In the genomic region with DNA sequence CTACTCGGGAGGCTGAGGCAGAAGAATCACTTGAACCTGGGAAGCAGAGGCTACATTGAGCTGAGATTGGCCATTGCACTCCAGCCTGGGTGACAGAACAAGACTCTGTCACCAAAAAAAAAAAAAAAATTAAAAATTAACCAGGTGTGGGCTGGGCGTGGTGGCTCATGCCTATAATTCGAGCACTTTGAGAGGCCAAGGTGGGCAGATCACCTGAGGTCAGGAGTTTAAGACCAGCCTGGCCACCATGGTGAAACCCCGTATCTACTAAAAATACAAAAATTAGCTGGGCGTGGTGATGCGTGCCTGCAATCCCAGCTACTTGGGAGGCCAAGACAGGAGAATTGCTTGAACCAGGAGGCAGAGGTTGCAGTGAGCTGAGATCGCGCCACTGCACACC, we compare ENCODE assay signal across 9 cellular contexts. TPM values are rescaled to one million over a fixed set of nuclear protein-coding genes. Genes with fewer than 3 reads are reported as not detected.
DNase-seq lines count a peak whose midpoint lies in the region; ATAC-seq, FAIRE-seq and TF ChIP-seq lines count a peak whose summit lies in the region.
"Not testable (repeated sequence)": the region's sequence is repeated elsewhere in the genome, so short reads cannot be mapped to it uniquely, and the experiment has no call there.
"Had no signal": no experiment of that assay in that cellular context is flagged by ENCODE, and none has a peak within 500 bp of the region (broad histone marks: within the 10 kb centered on the region; RNA-seq: fewer than 3 reads in every experiment).

No MANE protein-coding gene starts in this region.

- H3K4me2 ChIP-seq in BLaER1 treated with 17β-estradiol and CSF1 and Interleukin-3, amounts not matched to agents 10 nM and 100 nM = peak overlapping the region; percentile 96 to 100 (median 100); a peak in 21 of 22 replicates
- peak overlapping the region; percentile 96 for H3K4me2 ChIP-seq in HepG2 (ENCODE audit: low read depth, low read length)

- POLR2A ChIA-PET in HepG2 (lab: Yijun Ruan, JAX) = interaction anchor here (0.6 to 5.8 kb wide), 23 partner anchors 7 to 234 kb away, joined by 3 to 139 read pairs (median 6); a partner anchor contains a TSS

- CTCF ChIA-PET in HepG2 (lab: Yijun Ruan, JAX; ENCODE audit: low intra/inter-chr PET ratio, low total read pairs) = not testable (repeated sequence)

- H3K79me2 ChIP-seq in HepG2 (ENCODE audit: insufficient read depth, low read length) = peaks cover 26% of the 10 kb centered on the region

- TSS peak; percentile 30 for BruUV-seq in HepG2 (replicated peaks; lab: Mats Ljungman, UMichigan)

- H2AFZ ChIP-seq in HepG2 (ENCODE audit: low read length) = not testable (repeated sequence)

- not testable (repeated sequence) for TF ChIP-seq POLR2A in HepG2 (IDR thresholded peaks at IDR 0.05; ENCODE audit: insufficient read depth in 1 of 2, low read depth in 2 of 2, low read length in 2 of 2); gastrocnemius medialis (IDR thresholded peaks at IDR 0.05)

- H3K4me1 Mint-ChIP-seq in dendritic cell treated with granulocyte-macrophage colony-stimulating factor and Interleukin-4, amounts not matched to agents 40 ng/mL and 50 ng/mL, for 4 days (ENCODE audit: low read depth) = peaks cover 74% of the 10 kb centered on the region
- H3K4me1 Mint-ChIP-seq in neural crest cell = peaks cover 14% of the 10 kb centered on the region
- not testable (repeated sequence) for H3K4me1 Mint-ChIP-seq in type B pancreatic cell (ENCODE audit: unreplicated experiment)

- H3K27ac ChIP-seq in BLaER1 treated with 17β-estradiol and CSF1 and Interleukin-3, amounts not matched to agents 10 nM and 100 nM = peak overlapping the region in 1 of 11 experiments; percentile 78; a peak in 3 of 22 replicates
- H3K27ac ChIP-seq in HL-60 (replicated peaks) = peak overlapping the region; percentile 85
- peak overlapping the region; percentile 96 for H3K27ac ChIP-seq in HepG2 (ENCODE audit: extremely low read length, insufficient read depth, low read length)
- H3K27ac ChIP-seq in gastrocnemius medialis = peak overlapping the region; percentile 98 to 100 (median 98)

- H3K9ac ChIP-seq in BLaER1 treated with 17β-estradiol and CSF1 and Interleukin-3, amounts not matched to agents 10 nM and 100 nM = peak overlapping the region in 7 of 11 experiments; percentile 16 to 88 (median 46); a peak in 11 of 22 replicates
- peak overlapping the region; percentile 90 for H3K9ac ChIP-seq in HepG2 (ENCODE audit: insufficient read depth, low read depth, low read length)

- H3K9me3 Mint-ChIP-seq in dendritic cell treated with granulocyte-macrophage colony-stimulating factor and Interleukin-4, amounts not matched to agents 40 ng/mL and 50 ng/mL, for 4 days; neural crest cell; type B pancreatic cell: not testable (repeated sequence)

- in situ Hi-C loops in HepG2 (cut with HindIII; ENCODE audit: extremely low pct_ligation_motif_present, low pct_unique_long_range_greater_than_20kb); gastrocnemius medialis (cut with MboI; ENCODE audit: low sequenced_read_pairs in 4 of 4): not testable (repeated sequence)

- not testable (repeated sequence) for FAIRE-seq in HepG2 (lab: Jason Lieb, UNC)

- not testable (repeated sequence) for H3K4me3 Mint-ChIP-seq in dendritic cell treated with granulocyte-macrophage colony-stimulating factor and Interleukin-4, amounts not matched to agents 40 ng/mL and 50 ng/mL, for 4 days
- H3K4me3 Mint-ChIP-seq in neural crest cell (peak overlapping the region; percentile 56), type B pancreatic cell (peak overlapping the region; percentile 45)

- not testable (repeated sequence) for TF ChIP-seq RAD21 in HepG2 (CRISPR knock-in tag; IDR thresholded peaks at IDR 0.05)

- intact Hi-C loops in dendritic cell treated with granulocyte-macrophage colony-stimulating factor and Interleukin-4, amounts not matched to agents 40 ng/mL and 50 ng/mL, for 4 days (cut with micrococcal nuclease) = not testable (repeated sequence)
- intact Hi-C loops in HepG2 (cut with micrococcal nuclease; ENCODE audit: unreplicated experiment) = loop anchor here (2.0 kb wide), 1 partner anchor 19 kb away; a partner anchor contains a TSS
- intact Hi-C loops in gastrocnemius medialis (cut with DNase I; ENCODE audit: low total_unique reads) = loop anchor here (10.0 kb wide), 1 partner anchor 595 kb away; a partner anchor contains a TSS

- peaks cover 17 to 45% (median 31%) of the 10 kb centered on the region in 11 experiments for H3K36me3 ChIP-seq in BLaER1 treated with 17β-estradiol and CSF1 and Interleukin-3, amounts not matched to agents 10 nM and 100 nM
- peaks cover 7 to 24% of the 10 kb centered on the region in 2 experiments; a peak in 3 of 5 replicates for H3K36me3 ChIP-seq in HepG2 (replicated peaks in 1 of 2; ENCODE audit: control insufficient read depth in 1 of 2, insufficient read depth in 2 of 2, low read length in 2 of 2)
- peaks cover 4 to 39% of the 10 kb centered on the region in 2 donors for H3K36me3 ChIP-seq in gastrocnemius medialis

- 18% methylated on average over 8 of the region's 8 CpGs for WGBS in HepG2 (ENCODE audit: low lambda C conversion rate)

- not testable (repeated sequence) for DNase-seq in HL-60 (ENCODE audit: low read depth in 1 of 2, low spot score in 1 of 2); HepG2 (ENCODE audit: low spot score); neural crest cell (ENCODE audit: low read depth, low spot score); gastrocnemius medialis; type B pancreatic cell (ENCODE audit: extremely low spot score, unreplicated experiment)

- H3K36me3 Mint-ChIP-seq in dendritic cell treated with granulocyte-macrophage colony-stimulating factor and Interleukin-4, amounts not matched to agents 40 ng/mL and 50 ng/mL, for 4 days (ENCODE audit: low read depth) = peaks cover 59% of the 10 kb centered on the region
- H3K36me3 Mint-ChIP-seq in neural crest cell (ENCODE audit: low read depth); type B pancreatic cell: not testable (repeated sequence)

- not testable (repeated sequence) for H3K4me3 ChIP-seq in BLaER1 treated with 17β-estradiol and CSF1 and Interleukin-3, amounts not matched to agents 10 nM and 100 nM; HL-60 (replicated peaks; ENCODE audit: insufficient read depth, low read length); gastrocnemius medialis
- H3K4me3 ChIP-seq in HepG2 (replicated peaks in 1 of 3; ENCODE audit: insufficient read depth in 1 of 3, low read depth in 2 of 3, low read length in 3 of 3) = peak overlapping the region in 2 of 3 experiments; percentile 33 to 96; a peak in 3 of 6 replicates

- H3K27me3 ChIP-seq in BLaER1 treated with 17β-estradiol and CSF1 and Interleukin-3, amounts not matched to agents 10 nM and 100 nM; HL-60 (ENCODE audit: insufficient read depth, poor library complexity, severe bottlenecking); HepG2 (ENCODE audit: control insufficient read depth in 1 of 2, insufficient read depth in 2 of 2, low read length in 2 of 2); gastrocnemius medialis: not testable (repeated sequence)

- H3K4me1 ChIP-seq in BLaER1 treated with 17β-estradiol and CSF1 and Interleukin-3, amounts not matched to agents 10 nM and 100 nM = peaks cover 38 to 65% (median 50%) of the 10 kb centered on the region in 10 experiments
- H3K4me1 ChIP-seq in HepG2 (ENCODE audit: insufficient read depth, low read length) (peaks cover 76% of the 10 kb centered on the region), gastrocnemius medialis (peaks cover 28 to 37% of the 10 kb centered on the region in 2 donors)

- not testable (repeated sequence) for TF ChIP-seq CTCF in HL-60 (IDR thresholded peaks at IDR 0.05; ENCODE audit: insufficient read depth, low read length); HepG2 (CRISPR knock-in tag; IDR thresholded peaks at IDR 0.05); neural crest cell (conservative IDR thresholded peaks at IDR 0.05); gastrocnemius medialis (IDR thresholded peaks at IDR 0.05 in 4 of 5, conservative IDR thresholded peaks at IDR 0.05 in 1 of 5); type B pancreatic cell (conservative IDR thresholded peaks at IDR 0.05)

- TF ChIP-seq EP300 in HepG2 (IDR thresholded peaks at IDR 0.05; ENCODE audit: low read depth in 2 of 2, low read length in 2 of 2); HepG2 (CRISPR knock-in tag; IDR thresholded peaks at IDR 0.05; ENCODE audit: borderline replicate concordance): not testable (repeated sequence)

- peaks cover 0 to 46% (median 27%) of the 10 kb centered on the region in 11 experiments; a peak in 16 of 22 replicates for H4K20me1 ChIP-seq in BLaER1 treated with 17β-estradiol and CSF1 and Interleukin-3, amounts not matched to agents 10 nM and 100 nM
- not testable (repeated sequence) for H4K20me1 ChIP-seq in HepG2 (ENCODE audit: insufficient read depth, low read length)

- peak overlapping the region; percentile 93 for H3K27ac Mint-ChIP-seq in dendritic cell treated with granulocyte-macrophage colony-stimulating factor and Interleukin-4, amounts not matched to agents 40 ng/mL and 50 ng/mL, for 4 days
- not testable (repeated sequence) for H3K27ac Mint-ChIP-seq in neural crest cell (ENCODE audit: unreplicated experiment); type B pancreatic cell

- not testable (repeated sequence) for H3K9me3 ChIP-seq in BLaER1 treated with 17β-estradiol and CSF1 and Interleukin-3, amounts not matched to agents 10 nM and 100 nM (replicated peaks in 1 of 11); HepG2 (ENCODE audit: low read length); gastrocnemius medialis

- H3K27me3 Mint-ChIP-seq in dendritic cell treated with granulocyte-macrophage colony-stimulating factor and Interleukin-4, amounts not matched to agents 40 ng/mL and 50 ng/mL, for 4 days; neural crest cell (ENCODE audit: low read depth); type B pancreatic cell: not testable (repeated sequence)

- ATAC-seq in HepG2 = peak; percentile 5; the same call in 2 of the 3 replicates
- not testable (repeated sequence) for ATAC-seq in gastrocnemius medialis

RNA-seq across cellular contexts. Expression of a gene that starts 3.2 kb away (rescaled TPM):
- total RNA-seq in HepG2 (2016; rRNA removed; fragmentation: Illumina TruSeq; extraction: Trizol) (32.1 and 49.0 TPM in 2 replicates), neural crest cell (29.8 and 30.5 TPM in 2 replicates), gastrocnemius medialis (10 to 100 TPM; 16.7 to 40.7 (median 35.2) TPM), type B pancreatic cell (ENCODE audit: low replicate concordance) (34.8 and 37.7 TPM in 2 replicates)
- 17.7 and 18.5 TPM in 2 replicates for total RNA-seq in HepG2 (2016; cell fraction: cytosol; rRNA removed; fragmentation: Illumina TruSeq; extraction: Trizol; ENCODE audit: low read depth)
- 36.2 and 53.5 TPM in 2 replicates for total RNA-seq in HepG2 (2016; cell fraction: insoluble cytoplasmic fraction; rRNA removed; fragmentation: Illumina TruSeq; extraction: Trizol)
- total RNA-seq in HepG2 (2016; cell fraction: membrane; rRNA removed; fragmentation: Illumina TruSeq; extraction: Trizol) = 40.6 and 47.0 TPM in 2 replicates
- total RNA-seq in HepG2 (2016; cell fraction: nucleus; rRNA removed; fragmentation: Illumina TruSeq; extraction: Trizol) = 22.9 and 23.6 TPM in 2 replicates
- polyA plus RNA-seq in HepG2 (2011; rRNA removed) = 75.4 and 84.2 TPM in 2 replicates
- polyA plus RNA-seq in HepG2 (2011; cell fraction: cytosol; rRNA removed) = 77.3 and 104 TPM in 2 replicates
- polyA plus RNA-seq in HepG2 (2011; cell fraction: nucleus; rRNA removed) = 36.2 and 37.3 TPM in 2 replicates
- 50.3 and 50.5 TPM in 2 replicates for polyA plus RNA-seq in HepG2 (2012)
- polyA plus RNA-seq in HepG2 (2016; cell fraction: cytosol; fragmentation: Illumina TruSeq; extraction: Trizol; ENCODE audit: low read depth) = 33.2 and 38.6 TPM in 2 replicates
- 123 and 143 TPM in 2 replicates for polyA plus RNA-seq in HepG2 (2016; cell fraction: insoluble cytoplasmic fraction; fragmentation: Illumina TruSeq; extraction: Trizol; ENCODE audit: low read depth)
- 66.6 and 81.6 TPM in 2 replicates for polyA plus RNA-seq in HepG2 (2016; cell fraction: membrane; fragmentation: Illumina TruSeq; extraction: Trizol; ENCODE audit: low read depth)
- polyA plus RNA-seq in HepG2 (2016; cell fraction: nucleus; fragmentation: Illumina TruSeq; extraction: Trizol; ENCODE audit: insufficient read depth, low read depth) = 54.6 and 56.2 TPM in 2 replicates
- 38.3 and 153 TPM in 2 replicates for polyA minus RNA-seq in HepG2 (2011; rRNA and poly(A)+ RNA removed; ENCODE audit: low replicate concordance)
- 32.5 and 36.9 TPM in 2 replicates for polyA minus RNA-seq in HepG2 (2011; cell fraction: cytosol; rRNA and poly(A)+ RNA removed)
- 29.6 and 34.3 TPM in 2 replicates for polyA minus RNA-seq in HepG2 (2011; cell fraction: nucleus; rRNA and poly(A)+ RNA removed)

RNA-seq across cellular contexts. Expression of a gene that starts 14.6 kb away (rescaled TPM):
- total RNA-seq in HepG2 (2016; rRNA removed; fragmentation: Illumina TruSeq; extraction: Trizol) (not detected in 2 replicates), neural crest cell (not detected in 2 replicates), gastrocnemius medialis (100 to 1,000 TPM; 116 to 354 (median 188) TPM), type B pancreatic cell (ENCODE audit: low replicate concordance) (not detected in 2 replicates)
- 1.0 TPM in 1 of 2 replicates, not detected in the other for total RNA-seq in HepG2 (2016; cell fraction: cytosol; rRNA removed; fragmentation: Illumina TruSeq; extraction: Trizol; ENCODE audit: low read depth)
- total RNA-seq in HepG2 (2016; cell fraction: insoluble cytoplasmic fraction; rRNA removed; fragmentation: Illumina TruSeq; extraction: Trizol) = 0.43 TPM in 1 of 2 replicates, not detected in the other
- 0.52 and 1.1 TPM in 2 replicates for total RNA-seq in HepG2 (2016; cell fraction: membrane; rRNA removed; fragmentation: Illumina TruSeq; extraction: Trizol)
- 1.1 TPM in 2 replicates for total RNA-seq in HepG2 (2016; cell fraction: nucleus; rRNA removed; fragmentation: Illumina TruSeq; extraction: Trizol)
- 0.17 and 0.30 TPM in 2 replicates for polyA plus RNA-seq in HepG2 (2011; rRNA removed)
- 0.06 and 0.11 TPM in 2 replicates for polyA plus RNA-seq in HepG2 (2011; cell fraction: cytosol; rRNA removed)
- polyA plus RNA-seq in HepG2 (2011; cell fraction: nucleus; rRNA removed) = 0.17 and 0.26 TPM in 2 replicates
- 0.64 and 1.1 TPM in 2 replicates for polyA plus RNA-seq in HepG2 (2012)
- not detected in 2 replicates for polyA plus RNA-seq in HepG2 (2016; cell fraction: cytosol; fragmentation: Illumina TruSeq; extraction: Trizol; ENCODE audit: low read depth)
- not detected in 2 replicates for polyA plus RNA-seq in HepG2 (2016; cell fraction: insoluble cytoplasmic fraction; fragmentation: Illumina TruSeq; extraction: Trizol; ENCODE audit: low read depth)
- 0.07 TPM in 1 of 2 replicates, not detected in the other for polyA plus RNA-seq in HepG2 (2016; cell fraction: membrane; fragmentation: Illumina TruSeq; extraction: Trizol; ENCODE audit: low read depth)
- polyA plus RNA-seq in HepG2 (2016; cell fraction: nucleus; fragmentation: Illumina TruSeq; extraction: Trizol; ENCODE audit: insufficient read depth, low read depth) = not detected in 2 replicates
- polyA minus RNA-seq in HepG2 (2011; rRNA and poly(A)+ RNA removed; ENCODE audit: low replicate concordance) = 3.8 TPM in 1 of 2 replicates, not detected in the other
- 0.89 TPM in 1 of 2 replicates, not detected in the other for polyA minus RNA-seq in HepG2 (2011; cell fraction: cytosol; rRNA and poly(A)+ RNA removed)
- polyA minus RNA-seq in HepG2 (2011; cell fraction: nucleus; rRNA and poly(A)+ RNA removed) = 3.0 TPM in 1 of 2 replicates, not detected in the other
- polyA plus RNA-seq: CD8-positive, alpha-beta memory T cell had no signal

RNA-seq across cellular contexts. Expression of a gene that starts 19.5 kb away (rescaled TPM):
- 143 and 157 TPM in 2 replicates for total RNA-seq in HepG2 (2016; rRNA removed; fragmentation: Illumina TruSeq; extraction: Trizol)
- 74.8 and 95.4 TPM in 2 replicates for total RNA-seq in HepG2 (2016; cell fraction: cytosol; rRNA removed; fragmentation: Illumina TruSeq; extraction: Trizol; ENCODE audit: low read depth)
- 145 TPM in 2 replicates for total RNA-seq in HepG2 (2016; cell fraction: insoluble cytoplasmic fraction; rRNA removed; fragmentation: Illumina TruSeq; extraction: Trizol)
- total RNA-seq in HepG2 (2016; cell fraction: membrane; rRNA removed; fragmentation: Illumina TruSeq; extraction: Trizol) = 96.5 and 119 TPM in 2 replicates
- total RNA-seq in HepG2 (2016; cell fraction: nucleus; rRNA removed; fragmentation: Illumina TruSeq; extraction: Trizol) = 52.6 and 56.0 TPM in 2 replicates
- 68.6 and 73.7 TPM in 2 replicates for polyA plus RNA-seq in HepG2 (2011; rRNA removed)
- polyA plus RNA-seq in HepG2 (2011; cell fraction: cytosol; rRNA removed) = 111 and 159 TPM in 2 replicates
- polyA plus RNA-seq in HepG2 (2011; cell fraction: nucleus; rRNA removed) = 63.4 and 64.1 TPM in 2 replicates
- 74.9 and 80.6 TPM in 2 replicates for polyA plus RNA-seq in HepG2 (2012)
- 121 and 146 TPM in 2 replicates for polyA plus RNA-seq in HepG2 (2016; cell fraction: cytosol; fragmentation: Illumina TruSeq; extraction: Trizol; ENCODE audit: low read depth)
- polyA plus RNA-seq in HepG2 (2016; cell fraction: insoluble cytoplasmic fraction; fragmentation: Illumina TruSeq; extraction: Trizol; ENCODE audit: low read depth) = 185 and 203 TPM in 2 replicates
- 122 and 150 TPM in 2 replicates for polyA plus RNA-seq in HepG2 (2016; cell fraction: membrane; fragmentation: Illumina TruSeq; extraction: Trizol; ENCODE audit: low read depth)
- 134 and 138 TPM in 2 replicates for polyA plus RNA-seq in HepG2 (2016; cell fraction: nucleus; fragmentation: Illumina TruSeq; extraction: Trizol; ENCODE audit: insufficient read depth, low read depth)
- 54.4 and 101 TPM in 2 replicates for polyA minus RNA-seq in HepG2 (2011; rRNA and poly(A)+ RNA removed; ENCODE audit: low replicate concordance)
- polyA minus RNA-seq in HepG2 (2011; cell fraction: cytosol; rRNA and poly(A)+ RNA removed) = 63.5 and 64.7 TPM in 2 replicates
- 15.9 and 21.5 TPM in 2 replicates for polyA minus RNA-seq in HepG2 (2011; cell fraction: nucleus; rRNA and poly(A)+ RNA removed)
- total RNA-seq in neural crest cell = 128 TPM in 2 replicates
- 1,000 to 10,000 TPM in 1 of 4 donors, 100 to 1,000 TPM in 3; 530 to 1,014 (median 743) TPM for total RNA-seq in gastrocnemius medialis
- 122 and 130 TPM in 2 replicates for total RNA-seq in type B pancreatic cell (ENCODE audit: low replicate concordance)

RNA-seq across cellular contexts. Expression of a gene that starts 21.6 kb away (rescaled TPM):
- total RNA-seq in HepG2 (2016; rRNA removed; fragmentation: Illumina TruSeq; extraction: Trizol) = not detected in 2 replicates
- total RNA-seq in HepG2 (2016; cell fraction: cytosol; rRNA removed; fragmentation: Illumina TruSeq; extraction: Trizol; ENCODE audit: low read depth) = not detected in 2 replicates
- not detected in 2 replicates for total RNA-seq in HepG2 (2016; cell fraction: insoluble cytoplasmic fraction; rRNA removed; fragmentation: Illumina TruSeq; extraction: Trizol)
- not detected in 2 replicates for total RNA-seq in HepG2 (2016; cell fraction: membrane; rRNA removed; fragmentation: Illumina TruSeq; extraction: Trizol)
- total RNA-seq in HepG2 (2016; cell fraction: nucleus; rRNA removed; fragmentation: Illumina TruSeq; extraction: Trizol) = not detected in 2 replicates
- polyA plus RNA-seq in HepG2 (2011; rRNA removed) = not detected in 2 replicates
- not detected in 2 replicates for polyA plus RNA-seq in HepG2 (2011; cell fraction: cytosol; rRNA removed)
- polyA plus RNA-seq in HepG2 (2011; cell fraction: nucleus; rRNA removed) = not detected in 2 replicates
- polyA plus RNA-seq in HepG2 (2012) = not detected in 2 replicates
- polyA plus RNA-seq in HepG2 (2016; cell fraction: cytosol; fragmentation: Illumina TruSeq; extraction: Trizol; ENCODE audit: low read depth) = not detected in 2 replicates
- polyA plus RNA-seq in HepG2 (2016; cell fraction: insoluble cytoplasmic fraction; fragmentation: Illumina TruSeq; extraction: Trizol; ENCODE audit: low read depth) = not detected in 2 replicates
- not detected in 2 replicates for polyA plus RNA-seq in HepG2 (2016; cell fraction: membrane; fragmentation: Illumina TruSeq; extraction: Trizol; ENCODE audit: low read depth)
- not detected in 2 replicates for polyA plus RNA-seq in HepG2 (2016; cell fraction: nucleus; fragmentation: Illumina TruSeq; extraction: Trizol; ENCODE audit: insufficient read depth, low read depth)
- not detected in 2 replicates for polyA minus RNA-seq in HepG2 (2011; rRNA and poly(A)+ RNA removed; ENCODE audit: low replicate concordance)
- polyA minus RNA-seq in HepG2 (2011; cell fraction: cytosol; rRNA and poly(A)+ RNA removed) = not detected in 2 replicates
- not detected in 2 replicates for polyA minus RNA-seq in HepG2 (2011; cell fraction: nucleus; rRNA and poly(A)+ RNA removed)
- total RNA-seq in neural crest cell = not detected in 2 replicates
- total RNA-seq in gastrocnemius medialis = not detected
- 1.3 and 5.6 TPM in 2 replicates for total RNA-seq in type B pancreatic cell (ENCODE audit: low replicate concordance)
- total RNA-seq: CD8-positive, alpha-beta memory T cell; H9 had no signal
- polyA plus RNA-seq: CD8-positive, alpha-beta memory T cell had no signal

RNA-seq across cellular contexts. Expression of a gene that starts 24.8 kb away (rescaled TPM):
- total RNA-seq in HepG2 (2016; rRNA removed; fragmentation: Illumina TruSeq; extraction: Trizol) (1,908 and 1,988 TPM in 2 replicates), neural crest cell (3,479 and 3,508 TPM in 2 replicates), gastrocnemius medialis (1,000 to 10,000 TPM; 1,162 to 1,876 (median 1,684) TPM), type B pancreatic cell (ENCODE audit: low replicate concordance) (3,017 and 3,035 TPM in 2 replicates)
- 7,477 and 8,510 TPM in 2 replicates for total RNA-seq in HepG2 (2016; cell fraction: cytosol; rRNA removed; fragmentation: Illumina TruSeq; extraction: Trizol; ENCODE audit: low read depth)
- 1,713 and 1,999 TPM in 2 replicates for total RNA-seq in HepG2 (2016; cell fraction: insoluble cytoplasmic fraction; rRNA removed; fragmentation: Illumina TruSeq; extraction: Trizol)
- 6,682 and 6,920 TPM in 2 replicates for total RNA-seq in HepG2 (2016; cell fraction: membrane; rRNA removed; fragmentation: Illumina TruSeq; extraction: Trizol)
- total RNA-seq in HepG2 (2016; cell fraction: nucleus; rRNA removed; fragmentation: Illumina TruSeq; extraction: Trizol) = 868 and 972 TPM in 2 replicates
- polyA plus RNA-seq in HepG2 (2011; rRNA removed) = 4,513 and 4,514 TPM in 2 replicates
- polyA plus RNA-seq in HepG2 (2011; cell fraction: cytosol; rRNA removed) = 4,562 and 7,573 TPM in 2 replicates
- 3,188 and 3,237 TPM in 2 replicates for polyA plus RNA-seq in HepG2 (2011; cell fraction: nucleus; rRNA removed)
- polyA plus RNA-seq in HepG2 (2012) = 2,719 and 4,159 TPM in 2 replicates
- polyA plus RNA-seq in HepG2 (2016; cell fraction: cytosol; fragmentation: Illumina TruSeq; extraction: Trizol; ENCODE audit: low read depth) = 15,334 and 17,742 TPM in 2 replicates
- 2,736 and 3,340 TPM in 2 replicates for polyA plus RNA-seq in HepG2 (2016; cell fraction: insoluble cytoplasmic fraction; fragmentation: Illumina TruSeq; extraction: Trizol; ENCODE audit: low read depth)
- polyA plus RNA-seq in HepG2 (2016; cell fraction: membrane; fragmentation: Illumina TruSeq; extraction: Trizol; ENCODE audit: low read depth) = 10,909 and 11,775 TPM in 2 replicates
- 2,261 and 2,419 TPM in 2 replicates for polyA plus RNA-seq in HepG2 (2016; cell fraction: nucleus; fragmentation: Illumina TruSeq; extraction: Trizol; ENCODE audit: insufficient read depth, low read depth)
- polyA minus RNA-seq in HepG2 (2011; rRNA and poly(A)+ RNA removed; ENCODE audit: low replicate concordance) = 5,720 and 6,943 TPM in 2 replicates
- polyA minus RNA-seq in HepG2 (2011; cell fraction: cytosol; rRNA and poly(A)+ RNA removed) = 2,159 and 2,271 TPM in 2 replicates
- 430 and 534 TPM in 2 replicates for polyA minus RNA-seq in HepG2 (2011; cell fraction: nucleus; rRNA and poly(A)+ RNA removed)

Comparison
In these comparisons a context has a peak if more than half of its experiments do, and no peak if none do; other contexts are left out.
1. RNA of a gene that starts 14.6 kb away (total RNA-seq): 116 to 354 TPM in gastrocnemius medialis; not detected in neural crest cell, 0.43 to 1.1 TPM in HepG2 and not detected in type B pancreatic cell; every median in the first group is over 10 times any median in the second.